In the genomic region with DNA sequence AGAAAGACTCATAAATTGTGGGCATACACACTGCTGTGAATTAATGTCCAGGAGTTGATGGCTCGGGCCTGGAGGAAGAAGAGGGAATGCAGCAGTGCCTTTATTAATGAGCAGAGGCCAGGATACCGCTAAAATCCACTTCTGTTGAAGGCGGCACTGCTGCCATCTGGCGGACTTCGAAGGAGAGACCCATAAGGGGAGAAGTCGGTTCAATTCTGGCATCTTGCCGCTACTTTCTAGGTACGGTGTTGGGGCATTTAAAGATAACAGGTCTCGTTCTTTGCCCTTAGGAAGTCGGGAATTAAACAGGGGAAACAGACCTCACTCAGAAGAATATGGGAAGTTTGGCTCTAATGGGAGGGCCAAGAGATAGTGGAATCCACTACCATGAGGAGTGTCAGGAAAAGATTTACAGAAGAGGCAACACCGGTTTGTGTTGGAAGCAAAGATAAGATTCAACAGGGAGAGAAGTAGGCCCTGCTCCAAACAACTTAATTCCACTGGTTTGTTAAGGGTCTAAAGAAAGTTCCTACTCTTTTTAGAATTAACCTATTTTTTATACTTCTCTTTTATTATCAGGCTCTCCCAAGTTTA, we compare ENCODE assay signal across 8 cellular contexts.
DNase-seq lines count a peak whose midpoint lies in the region; ATAC-seq, FAIRE-seq and TF ChIP-seq lines count a peak whose summit lies in the region.

No MANE protein-coding gene starts in this region.

- peak overlapping the region; percentile 34; the same call in 2 of the 3 replicates for H3K4me2 ChIP-seq in A549

- H3K27ac ChIP-seq in A549: no peak overlapping the region

- TF ChIP-seq POLR2A in A549 (IDR thresholded peaks at IDR 0.05; ENCODE audit: low read length) (no peak), erythroblast (IDR thresholded peaks at IDR 0.05; ENCODE audit: low read length) (no peak)

- H3K9me3 ChIP-seq in A549: no peaks in the 10 kb centered on the region
- no peaks in the 10 kb centered on the region for H3K9me3 ChIP-seq in neuron (ENCODE audit: low read length)

- WGBS in A549 (ENCODE audit: missing lambda C conversion rate): 11% methylated on average over 11 of the region's 11 CpGs

- H3K36me3 ChIP-seq in neuron (ENCODE audit: insufficient read depth, low read length): no peaks in the 10 kb centered on the region

- H3K9me3 Mint-ChIP-seq in WTC11: peaks cover 6% of the 10 kb centered on the region; the same call in 1 of the 2 replicates

- FAIRE-seq in A549 (lab: Jason Lieb, UNC): no peak

- POLR2A ChIA-PET in A549 (lab: Yijun Ruan, JAX) (no interaction called here), WTC11 (lab: Charles Lee) (no interaction called here)

- H3K4me3 Mint-ChIP-seq in WTC11: no peak overlapping the region

- H3K27ac Mint-ChIP-seq in WTC11: no peak overlapping the region

- H3K4me1 Mint-ChIP-seq in WTC11: peaks cover 24% of the 10 kb centered on the region

- TF ChIP-seq RAD21 in A549 (conservative IDR thresholded peaks at IDR 0.05 in 1 of 2, IDR thresholded peaks at IDR 0.05 in 1 of 2): peak; percentile 66 to 71

- CTCF ChIA-PET in A549 (lab: Yijun Ruan, JAX): interaction anchor here (1.8 kb wide), 1 partner anchor 132 kb away, joined by 15 read pairs; a partner anchor contains a TSS
- CTCF ChIA-PET in WTC11 (lab: Charles Lee): interaction anchor here (1.4 kb wide), 1 partner anchor 236 kb away, joined by 5 read pairs; no protein-coding TSS in a partner anchor

- DNase-seq in A549 (ENCODE audit: low read depth in 1 of 2, low spot score in 1 of 2) (peak; percentile 18 to 47), NCI-H1092 treated with DMSO at 0.1 percent for 48 hours (lab: John Stamatoyannopoulos, UW) (peak; percentile 41), WTC11 (ENCODE audit: low spot score) (peak; percentile 76), erythroblast (lab: John Stamatoyannopoulos, UW) (peak; percentile 50 to 61)

- no peak overlapping the region for H3K4me3 ChIP-seq in A549
- no peak overlapping the region for H3K4me3 ChIP-seq in neuron (ENCODE audit: low read length)

- peak overlapping the region; percentile 1 for H2AFZ ChIP-seq in neuron (ENCODE audit: low read depth, low read length)

- H3K36me3 Mint-ChIP-seq in WTC11: no peaks in the 10 kb centered on the region

- H3K27me3 Mint-ChIP-seq in WTC11 (ENCODE audit: low read depth): no peaks in the 10 kb centered on the region

- peaks cover 4% of the 10 kb centered on the region for H3K27me3 ChIP-seq in neuron (ENCODE audit: insufficient read depth, low read length)

- H3K4me1 ChIP-seq in A549 (no peaks in the 10 kb centered on the region), neuron (ENCODE audit: insufficient read depth, low read length) (no peaks in the 10 kb centered on the region)

- peak; percentile 89 to 93 for ATAC-seq in A549
- ATAC-seq in HG02588 (IDR thresholded peaks at IDR 0.05; ENCODE audit: unreplicated experiment): peak; percentile 80
- ATAC-seq in WTC11: peak; percentile 94
- no peak for ATAC-seq in HG03108 (IDR thresholded peaks at IDR 0.05; ENCODE audit: unreplicated experiment)

- TF ChIP-seq CTCF in A549 (IDR thresholded peaks at IDR 0.05) (peak; percentile 55), GM12873 (IDR thresholded peaks at IDR 0.05; ENCODE audit: insufficient read depth, low read depth, low read length, missing control alignments) (peak; percentile 80), WTC11 (IDR thresholded peaks at IDR 0.05) (peak; percentile 78)

- no peak for TF ChIP-seq EP300 in A549 (IDR thresholded peaks at IDR 0.05)

TF ChIP-seq in A549, 52 proteins besides CTCF, POLR2A, EP300 and RAD21:
- TF ChIP-seq SMC3 (IDR thresholded peaks at IDR 0.05) (peak; percentile 84), HDAC2 (IDR thresholded peaks at IDR 0.05) (no peak)
TF ChIP-seq in A549: peak in this region for 1.

TF ChIP-seq in WTC11, 78 proteins besides CTCF, POLR2A, EP300 and RAD21:
- TF ChIP-seq, protein P1, sequence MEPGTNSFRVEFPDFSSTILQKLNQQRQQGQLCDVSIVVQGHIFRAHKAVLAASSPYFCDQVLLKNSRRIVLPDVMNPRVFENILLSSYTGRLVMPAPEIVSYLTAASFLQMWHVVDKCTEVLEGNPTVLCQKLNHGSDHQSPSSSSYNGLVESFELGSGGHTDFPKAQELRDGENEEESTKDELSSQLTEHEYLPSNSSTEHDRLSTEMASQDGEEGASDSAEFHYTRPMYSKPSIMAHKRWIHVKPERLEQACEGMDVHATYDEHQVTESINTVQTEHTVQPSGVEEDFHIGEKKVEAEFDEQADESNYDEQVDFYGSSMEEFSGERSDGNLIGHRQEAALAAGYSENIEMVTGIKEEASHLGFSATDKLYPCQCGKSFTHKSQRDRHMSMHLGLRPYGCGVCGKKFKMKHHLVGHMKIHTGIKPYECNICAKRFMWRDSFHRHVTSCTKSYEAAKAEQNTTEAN (CRISPR knock-in tag; IDR thresholded peaks at IDR 0.05): no peak
- TF ChIP-seq, protein P2, sequence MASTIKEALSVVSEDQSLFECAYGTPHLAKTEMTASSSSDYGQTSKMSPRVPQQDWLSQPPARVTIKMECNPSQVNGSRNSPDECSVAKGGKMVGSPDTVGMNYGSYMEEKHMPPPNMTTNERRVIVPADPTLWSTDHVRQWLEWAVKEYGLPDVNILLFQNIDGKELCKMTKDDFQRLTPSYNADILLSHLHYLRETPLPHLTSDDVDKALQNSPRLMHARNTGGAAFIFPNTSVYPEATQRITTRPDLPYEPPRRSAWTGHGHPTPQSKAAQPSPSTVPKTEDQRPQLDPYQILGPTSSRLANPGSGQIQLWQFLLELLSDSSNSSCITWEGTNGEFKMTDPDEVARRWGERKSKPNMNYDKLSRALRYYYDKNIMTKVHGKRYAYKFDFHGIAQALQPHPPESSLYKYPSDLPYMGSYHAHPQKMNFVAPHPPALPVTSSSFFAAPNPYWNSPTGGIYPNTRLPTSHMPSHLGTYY (CRISPR knock-in tag; IDR thresholded peaks at IDR 0.05): no peak
- TF ChIP-seq ZNF396 (CRISPR knock-in tag; IDR thresholded peaks at IDR 0.05; ENCODE audit: borderline replicate concordance) (no peak), NFYB (CRISPR knock-in tag; conservative IDR thresholded peaks at IDR 0.05; ENCODE audit: low read depth) (no peak), HMGA2 (CRISPR knock-in tag; IDR thresholded peaks at IDR 0.05) (no peak)
- TF ChIP-seq, protein P3, sequence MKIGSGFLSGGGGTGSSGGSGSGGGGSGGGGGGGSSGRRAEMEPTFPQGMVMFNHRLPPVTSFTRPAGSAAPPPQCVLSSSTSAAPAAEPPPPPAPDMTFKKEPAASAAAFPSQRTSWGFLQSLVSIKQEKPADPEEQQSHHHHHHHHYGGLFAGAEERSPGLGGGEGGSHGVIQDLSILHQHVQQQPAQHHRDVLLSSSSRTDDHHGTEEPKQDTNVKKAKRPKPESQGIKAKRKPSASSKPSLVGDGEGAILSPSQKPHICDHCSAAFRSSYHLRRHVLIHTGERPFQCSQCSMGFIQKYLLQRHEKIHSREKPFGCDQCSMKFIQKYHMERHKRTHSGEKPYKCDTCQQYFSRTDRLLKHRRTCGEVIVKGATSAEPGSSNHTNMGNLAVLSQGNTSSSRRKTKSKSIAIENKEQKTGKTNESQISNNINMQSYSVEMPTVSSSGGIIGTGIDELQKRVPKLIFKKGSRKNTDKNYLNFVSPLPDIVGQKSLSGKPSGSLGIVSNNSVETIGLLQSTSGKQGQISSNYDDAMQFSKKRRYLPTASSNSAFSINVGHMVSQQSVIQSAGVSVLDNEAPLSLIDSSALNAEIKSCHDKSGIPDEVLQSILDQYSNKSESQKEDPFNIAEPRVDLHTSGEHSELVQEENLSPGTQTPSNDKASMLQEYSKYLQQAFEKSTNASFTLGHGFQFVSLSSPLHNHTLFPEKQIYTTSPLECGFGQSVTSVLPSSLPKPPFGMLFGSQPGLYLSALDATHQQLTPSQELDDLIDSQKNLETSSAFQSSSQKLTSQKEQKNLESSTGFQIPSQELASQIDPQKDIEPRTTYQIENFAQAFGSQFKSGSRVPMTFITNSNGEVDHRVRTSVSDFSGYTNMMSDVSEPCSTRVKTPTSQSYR (CRISPR knock-in tag; IDR thresholded peaks at IDR 0.05): no peak
TF ChIP-seq in WTC11: peak in this region for 0.
